Comparison of ENCODE assay signal across 3 cellular contexts in the genomic region with DNA sequence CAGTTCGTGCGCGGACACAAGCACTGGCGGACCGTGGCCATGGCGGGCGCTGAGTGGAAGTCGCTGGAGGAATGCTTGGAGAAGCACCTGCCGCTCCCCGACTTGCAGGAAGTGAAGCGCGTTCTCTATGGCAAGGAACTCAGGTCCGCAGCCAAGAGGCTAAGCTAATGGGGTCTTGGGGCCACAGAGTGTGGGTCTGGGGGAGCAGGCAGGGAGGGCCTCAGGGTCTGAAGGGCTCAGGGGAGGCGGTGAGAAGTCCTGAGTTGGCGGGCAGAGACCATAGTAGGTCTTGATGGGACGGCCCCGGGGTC.
TF ChIP-seq lines count a peak whose summit lies in the region.

No MANE protein-coding gene starts in this region.

TF ChIP-seq in GM23338, 12 proteins besides CTCF, POLR2A, EP300 and RAD21 (continues in another document):
- TF ChIP-seq, protein P1, sequence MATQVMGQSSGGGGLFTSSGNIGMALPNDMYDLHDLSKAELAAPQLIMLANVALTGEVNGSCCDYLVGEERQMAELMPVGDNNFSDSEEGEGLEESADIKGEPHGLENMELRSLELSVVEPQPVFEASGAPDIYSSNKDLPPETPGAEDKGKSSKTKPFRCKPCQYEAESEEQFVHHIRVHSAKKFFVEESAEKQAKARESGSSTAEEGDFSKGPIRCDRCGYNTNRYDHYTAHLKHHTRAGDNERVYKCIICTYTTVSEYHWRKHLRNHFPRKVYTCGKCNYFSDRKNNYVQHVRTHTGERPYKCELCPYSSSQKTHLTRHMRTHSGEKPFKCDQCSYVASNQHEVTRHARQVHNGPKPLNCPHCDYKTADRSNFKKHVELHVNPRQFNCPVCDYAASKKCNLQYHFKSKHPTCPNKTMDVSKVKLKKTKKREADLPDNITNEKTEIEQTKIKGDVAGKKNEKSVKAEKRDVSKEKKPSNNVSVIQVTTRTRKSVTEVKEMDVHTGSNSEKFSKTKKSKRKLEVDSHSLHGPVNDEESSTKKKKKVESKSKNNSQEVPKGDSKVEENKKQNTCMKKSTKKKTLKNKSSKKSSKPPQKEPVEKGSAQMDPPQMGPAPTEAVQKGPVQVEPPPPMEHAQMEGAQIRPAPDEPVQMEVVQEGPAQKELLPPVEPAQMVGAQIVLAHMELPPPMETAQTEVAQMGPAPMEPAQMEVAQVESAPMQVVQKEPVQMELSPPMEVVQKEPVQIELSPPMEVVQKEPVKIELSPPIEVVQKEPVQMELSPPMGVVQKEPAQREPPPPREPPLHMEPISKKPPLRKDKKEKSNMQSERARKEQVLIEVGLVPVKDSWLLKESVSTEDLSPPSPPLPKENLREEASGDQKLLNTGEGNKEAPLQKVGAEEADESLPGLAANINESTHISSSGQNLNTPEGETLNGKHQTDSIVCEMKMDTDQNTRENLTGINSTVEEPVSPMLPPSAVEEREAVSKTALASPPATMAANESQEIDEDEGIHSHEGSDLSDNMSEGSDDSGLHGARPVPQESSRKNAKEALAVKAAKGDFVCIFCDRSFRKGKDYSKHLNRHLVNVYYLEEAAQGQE (IDR thresholded peaks at IDR 0.05; ENCODE audit: unreplicated experiment), result no peak
- TF ChIP-seq NANOG (IDR thresholded peaks at IDR 0.05; ENCODE audit: borderline replicate concordance) (no peak), CREB1 (CRISPR knock-in tag; IDR thresholded peaks at IDR 0.05; ENCODE audit: low read depth) (no peak), POLR2AphosphoS5 (IDR thresholded peaks at IDR 0.05; ENCODE audit: low read depth) (no peak)
- TF ChIP-seq, protein P2, sequence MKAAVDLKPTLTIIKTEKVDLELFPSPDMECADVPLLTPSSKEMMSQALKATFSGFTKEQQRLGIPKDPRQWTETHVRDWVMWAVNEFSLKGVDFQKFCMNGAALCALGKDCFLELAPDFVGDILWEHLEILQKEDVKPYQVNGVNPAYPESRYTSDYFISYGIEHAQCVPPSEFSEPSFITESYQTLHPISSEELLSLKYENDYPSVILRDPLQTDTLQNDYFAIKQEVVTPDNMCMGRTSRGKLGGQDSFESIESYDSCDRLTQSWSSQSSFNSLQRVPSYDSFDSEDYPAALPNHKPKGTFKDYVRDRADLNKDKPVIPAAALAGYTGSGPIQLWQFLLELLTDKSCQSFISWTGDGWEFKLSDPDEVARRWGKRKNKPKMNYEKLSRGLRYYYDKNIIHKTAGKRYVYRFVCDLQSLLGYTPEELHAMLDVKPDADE (IDR thresholded peaks at IDR 0.05), result no peak

TF ChIP-seq in H1, 55 proteins besides CTCF, POLR2A, EP300 and RAD21:
- TF ChIP-seq SUZ12 (IDR thresholded peaks at IDR 0.05; ENCODE audit: low read length) (no peak), BACH1 (IDR thresholded peaks at IDR 0.05; ENCODE audit: low read length) (no peak), EGR1 (IDR thresholded peaks at IDR 0.05; ENCODE audit: borderline replicate concordance, low read depth, low read length) (no peak), RNF2 (IDR thresholded peaks at IDR 0.05; ENCODE audit: borderline replicate concordance, low read depth, low read length, missing control alignments, poor library complexity, severe bottlenecking) (peak; percentile 66)

TF ChIP-seq in HepG2, 621 proteins besides CTCF, POLR2A, EP300 and RAD21 (continues in another document):
- TF ChIP-seq ATM (IDR thresholded peaks at IDR 0.05; ENCODE audit: borderline replicate concordance) (no peak), JUND (CRISPR knock-in tag; IDR thresholded peaks at IDR 0.05) (no peak), HOXA3 (CRISPR knock-in tag; IDR thresholded peaks at IDR 0.05) (no peak), JARID2 (CRISPR knock-in tag; IDR thresholded peaks at IDR 0.05; ENCODE audit: insufficient replicate concordance) (no peak), SMARCE1 (IDR thresholded peaks at IDR 0.05; ENCODE audit: borderline replicate concordance) (no peak), ZNF230 (CRISPR knock-in tag; IDR thresholded peaks at IDR 0.05) (no peak), SP1 (IDR thresholded peaks at IDR 0.05) (no peak), SP1 (CRISPR knock-in tag; IDR thresholded peaks at IDR 0.05) (no peak), NFKB2 (CRISPR knock-in tag; IDR thresholded peaks at IDR 0.05; ENCODE audit: borderline replicate concordance) (no peak), STAT5B (CRISPR knock-in tag; IDR thresholded peaks at IDR 0.05) (no peak), ZNF776 (CRISPR knock-in tag; IDR thresholded peaks at IDR 0.05) (no peak), SMARCC2 (IDR thresholded peaks at IDR 0.05) (no peak), ZNF777 (CRISPR knock-in tag; IDR thresholded peaks at IDR 0.05) (no peak), MAFF (IDR thresholded peaks at IDR 0.05; ENCODE audit: low read depth, low read length) (no peak), KAT2B (IDR thresholded peaks at IDR 0.05; ENCODE audit: borderline replicate concordance, low read depth, low read length) (no peak), MTA1 (CRISPR knock-in tag; IDR thresholded peaks at IDR 0.05; ENCODE audit: borderline replicate concordance) (peak; percentile 30; the same call in 1 of the 2 replicates), ZNF720 (CRISPR knock-in tag; IDR thresholded peaks at IDR 0.05) (no peak), RNF2 (conservative IDR thresholded peaks at IDR 0.05; ENCODE audit: low read depth) (no peak), ERF (CRISPR knock-in tag; IDR thresholded peaks at IDR 0.05) (no peak), TAF1 (CRISPR knock-in tag; IDR thresholded peaks at IDR 0.05) (no peak), KLF11 (CRISPR knock-in tag; IDR thresholded peaks at IDR 0.05) (no peak), FLYWCH1 (CRISPR knock-in tag; IDR thresholded peaks at IDR 0.05) (no peak), ZNF331 (CRISPR knock-in tag; IDR thresholded peaks at IDR 0.05) (no peak), ZBTB38 (CRISPR knock-in tag; IDR thresholded peaks at IDR 0.05) (peak; percentile 95; the same call in 1 of the 2 replicates), NCOA1 (CRISPR knock-in tag; IDR thresholded peaks at IDR 0.05) (no peak), KLF15 (CRISPR knock-in tag; IDR thresholded peaks at IDR 0.05; ENCODE audit: borderline replicate concordance) (no peak), ZNF883 (CRISPR knock-in tag; IDR thresholded peaks at IDR 0.05; ENCODE audit: not compliant biosample characterization) (no peak), ZKSCAN1 (IDR thresholded peaks at IDR 0.05; ENCODE audit: low read length) (no peak), ZNF441 (CRISPR knock-in tag; IDR thresholded peaks at IDR 0.05; ENCODE audit: borderline replicate concordance) (no peak), HNRNPL (IDR thresholded peaks at IDR 0.05; ENCODE audit: low read depth, low read length) (peak; percentile 70; the same call in 1 of the 2 replicates), ZSCAN25 (CRISPR knock-in tag; IDR thresholded peaks at IDR 0.05) (no peak)
- TF ChIP-seq, protein P3, sequence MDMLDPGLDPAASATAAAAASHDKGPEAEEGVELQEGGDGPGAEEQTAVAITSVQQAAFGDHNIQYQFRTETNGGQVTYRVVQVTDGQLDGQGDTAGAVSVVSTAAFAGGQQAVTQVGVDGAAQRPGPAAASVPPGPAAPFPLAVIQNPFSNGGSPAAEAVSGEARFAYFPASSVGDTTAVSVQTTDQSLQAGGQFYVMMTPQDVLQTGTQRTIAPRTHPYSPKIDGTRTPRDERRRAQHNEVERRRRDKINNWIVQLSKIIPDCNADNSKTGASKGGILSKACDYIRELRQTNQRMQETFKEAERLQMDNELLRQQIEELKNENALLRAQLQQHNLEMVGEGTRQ (IDR thresholded peaks at IDR 0.05; ENCODE audit: low read depth, low read length), result no peak
- TF ChIP-seq, protein P3 (CRISPR knock-in tag; IDR thresholded peaks at IDR 0.05; ENCODE audit: borderline replicate concordance), result no peak
- TF ChIP-seq, protein P4, sequence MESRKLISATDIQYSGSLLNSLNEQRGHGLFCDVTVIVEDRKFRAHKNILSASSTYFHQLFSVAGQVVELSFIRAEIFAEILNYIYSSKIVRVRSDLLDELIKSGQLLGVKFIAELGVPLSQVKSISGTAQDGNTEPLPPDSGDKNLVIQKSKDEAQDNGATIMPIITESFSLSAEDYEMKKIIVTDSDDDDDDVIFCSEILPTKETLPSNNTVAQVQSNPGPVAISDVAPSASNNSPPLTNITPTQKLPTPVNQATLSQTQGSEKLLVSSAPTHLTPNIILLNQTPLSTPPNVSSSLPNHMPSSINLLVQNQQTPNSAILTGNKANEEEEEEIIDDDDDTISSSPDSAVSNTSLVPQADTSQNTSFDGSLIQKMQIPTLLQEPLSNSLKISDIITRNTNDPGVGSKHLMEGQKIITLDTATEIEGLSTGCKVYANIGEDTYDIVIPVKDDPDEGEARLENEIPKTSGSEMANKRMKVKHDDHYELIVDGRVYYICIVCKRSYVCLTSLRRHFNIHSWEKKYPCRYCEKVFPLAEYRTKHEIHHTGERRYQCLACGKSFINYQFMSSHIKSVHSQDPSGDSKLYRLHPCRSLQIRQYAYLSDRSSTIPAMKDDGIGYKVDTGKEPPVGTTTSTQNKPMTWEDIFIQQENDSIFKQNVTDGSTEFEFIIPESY (CRISPR knock-in tag; IDR thresholded peaks at IDR 0.05), result peak; percentile 96; the same call in 1 of the 2 replicates
- TF ChIP-seq, protein P5, sequence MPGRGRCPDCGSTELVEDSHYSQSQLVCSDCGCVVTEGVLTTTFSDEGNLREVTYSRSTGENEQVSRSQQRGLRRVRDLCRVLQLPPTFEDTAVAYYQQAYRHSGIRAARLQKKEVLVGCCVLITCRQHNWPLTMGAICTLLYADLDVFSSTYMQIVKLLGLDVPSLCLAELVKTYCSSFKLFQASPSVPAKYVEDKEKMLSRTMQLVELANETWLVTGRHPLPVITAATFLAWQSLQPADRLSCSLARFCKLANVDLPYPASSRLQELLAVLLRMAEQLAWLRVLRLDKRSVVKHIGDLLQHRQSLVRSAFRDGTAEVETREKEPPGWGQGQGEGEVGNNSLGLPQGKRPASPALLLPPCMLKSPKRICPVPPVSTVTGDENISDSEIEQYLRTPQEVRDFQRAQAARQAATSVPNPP (CRISPR knock-in tag; IDR thresholded peaks at IDR 0.05), result no peak
- TF ChIP-seq, protein P6, sequence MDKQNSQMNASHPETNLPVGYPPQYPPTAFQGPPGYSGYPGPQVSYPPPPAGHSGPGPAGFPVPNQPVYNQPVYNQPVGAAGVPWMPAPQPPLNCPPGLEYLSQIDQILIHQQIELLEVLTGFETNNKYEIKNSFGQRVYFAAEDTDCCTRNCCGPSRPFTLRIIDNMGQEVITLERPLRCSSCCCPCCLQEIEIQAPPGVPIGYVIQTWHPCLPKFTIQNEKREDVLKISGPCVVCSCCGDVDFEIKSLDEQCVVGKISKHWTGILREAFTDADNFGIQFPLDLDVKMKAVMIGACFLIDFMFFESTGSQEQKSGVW (CRISPR knock-in tag; IDR thresholded peaks at IDR 0.05; ENCODE audit: borderline replicate concordance), result no peak
- TF ChIP-seq, protein P7, sequence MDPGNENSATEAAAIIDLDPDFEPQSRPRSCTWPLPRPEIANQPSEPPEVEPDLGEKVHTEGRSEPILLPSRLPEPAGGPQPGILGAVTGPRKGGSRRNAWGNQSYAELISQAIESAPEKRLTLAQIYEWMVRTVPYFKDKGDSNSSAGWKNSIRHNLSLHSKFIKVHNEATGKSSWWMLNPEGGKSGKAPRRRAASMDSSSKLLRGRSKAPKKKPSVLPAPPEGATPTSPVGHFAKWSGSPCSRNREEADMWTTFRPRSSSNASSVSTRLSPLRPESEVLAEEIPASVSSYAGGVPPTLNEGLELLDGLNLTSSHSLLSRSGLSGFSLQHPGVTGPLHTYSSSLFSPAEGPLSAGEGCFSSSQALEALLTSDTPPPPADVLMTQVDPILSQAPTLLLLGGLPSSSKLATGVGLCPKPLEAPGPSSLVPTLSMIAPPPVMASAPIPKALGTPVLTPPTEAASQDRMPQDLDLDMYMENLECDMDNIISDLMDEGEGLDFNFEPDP (CRISPR knock-in tag; conservative IDR thresholded peaks at IDR 0.05), result 0 out of 2 replicates have a peak, but pooled peaks have one; percentile 61
- TF ChIP-seq, protein P8, sequence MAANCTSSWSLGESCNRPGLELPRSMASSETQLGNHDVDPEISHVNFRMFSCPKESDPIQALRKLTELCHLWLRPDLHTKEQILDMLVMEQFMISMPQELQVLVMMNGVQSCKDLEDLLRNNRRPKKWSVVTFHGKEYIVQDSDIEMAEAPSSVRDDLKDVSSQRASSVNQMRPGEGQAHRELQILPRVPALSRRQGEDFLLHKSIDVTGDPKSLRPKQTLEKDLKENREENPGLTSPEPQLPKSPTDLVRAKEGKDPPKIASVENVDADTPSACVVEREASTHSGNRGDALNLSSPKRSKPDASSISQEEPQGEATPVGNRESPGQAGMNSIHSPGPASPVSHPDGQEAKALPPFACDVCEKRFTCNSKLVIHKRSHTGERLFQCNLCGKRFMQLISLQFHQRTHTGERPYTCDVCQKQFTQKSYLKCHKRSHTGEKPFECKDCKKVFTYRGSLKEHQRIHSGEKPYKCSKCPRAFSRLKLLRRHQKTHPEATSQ (CRISPR knock-in tag; IDR thresholded peaks at IDR 0.05; ENCODE audit: borderline replicate concordance), result no peak
- TF ChIP-seq, protein P9, sequence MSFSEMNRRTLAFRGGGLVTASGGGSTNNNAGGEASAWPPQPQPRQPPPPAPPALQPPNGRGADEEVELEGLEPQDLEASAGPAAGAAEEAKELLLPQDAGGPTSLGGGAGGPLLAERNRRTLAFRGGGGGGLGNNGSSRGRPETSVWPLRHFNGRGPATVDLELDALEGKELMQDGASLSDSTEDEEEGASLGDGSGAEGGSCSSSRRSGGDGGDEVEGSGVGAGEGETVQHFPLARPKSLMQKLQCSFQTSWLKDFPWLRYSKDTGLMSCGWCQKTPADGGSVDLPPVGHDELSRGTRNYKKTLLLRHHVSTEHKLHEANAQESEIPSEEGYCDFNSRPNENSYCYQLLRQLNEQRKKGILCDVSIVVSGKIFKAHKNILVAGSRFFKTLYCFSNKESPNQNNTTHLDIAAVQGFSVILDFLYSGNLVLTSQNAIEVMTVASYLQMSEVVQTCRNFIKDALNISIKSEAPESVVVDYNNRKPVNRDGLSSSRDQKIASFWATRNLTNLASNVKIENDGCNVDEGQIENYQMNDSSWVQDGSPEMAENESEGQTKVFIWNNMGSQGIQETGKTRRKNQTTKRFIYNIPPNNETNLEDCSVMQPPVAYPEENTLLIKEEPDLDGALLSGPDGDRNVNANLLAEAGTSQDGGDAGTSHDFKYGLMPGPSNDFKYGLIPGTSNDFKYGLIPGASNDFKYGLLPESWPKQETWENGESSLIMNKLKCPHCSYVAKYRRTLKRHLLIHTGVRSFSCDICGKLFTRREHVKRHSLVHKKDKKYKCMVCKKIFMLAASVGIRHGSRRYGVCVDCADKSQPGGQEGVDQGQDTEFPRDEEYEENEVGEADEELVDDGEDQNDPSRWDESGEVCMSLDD (CRISPR knock-in tag; IDR thresholded peaks at IDR 0.05; ENCODE audit: borderline replicate concordance), result no peak
